In the genomic region with DNA sequence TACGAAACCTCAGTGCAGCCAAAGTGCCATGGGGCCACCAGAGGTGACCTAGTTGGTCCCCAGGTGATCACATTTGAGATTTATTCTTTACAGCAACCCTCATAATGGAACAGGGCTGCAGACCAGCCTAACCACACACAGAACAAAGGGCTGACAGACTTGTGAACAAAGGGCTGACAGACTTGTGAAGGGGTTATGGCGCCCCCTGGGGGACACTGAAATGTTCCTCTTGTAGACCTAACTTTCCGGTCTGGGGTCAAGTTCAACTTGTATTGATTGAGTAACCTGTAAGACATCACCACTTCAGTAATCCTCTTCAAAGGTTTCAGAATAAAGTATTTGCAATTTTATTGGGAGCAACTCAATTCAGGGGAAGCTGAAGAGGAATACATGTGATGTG, we compare ENCODE assay signal across 8 cellular contexts.
DNase-seq lines count a peak whose midpoint lies in the region; ATAC-seq and TF ChIP-seq lines count a peak whose summit lies in the region.

No MANE protein-coding gene starts in this region.

- no peaks in the 10 kb centered on the region for H3K36me3 ChIP-seq in SJCRH30
- H3K36me3 ChIP-seq in trophoblast cell (ENCODE audit: control insufficient read depth in 1 of 2, insufficient read depth in 2 of 2, low read length in 2 of 2), result no peaks in the 10 kb centered on the region
- H3K36me3 ChIP-seq in upper lobe of left lung, result no peaks in the 10 kb centered on the region

- no peaks in the 10 kb centered on the region; the same call in 1 of the 2 replicates for H3K27me3 ChIP-seq in SJCRH30
- H3K27me3 ChIP-seq in trophoblast cell (ENCODE audit: insufficient read depth, low read length), result no peaks in the 10 kb centered on the region
- no peaks in the 10 kb centered on the region for H3K27me3 ChIP-seq in upper lobe of left lung

- H4K8ac ChIP-seq in trophoblast cell (ENCODE audit: low read depth, low read length), result no peak overlapping the region

- H3K4me3 ChIP-seq in SJCRH30 (no peak overlapping the region), trophoblast cell (ENCODE audit: low read depth, low read length) (no peak overlapping the region), upper lobe of left lung (no peak overlapping the region)

- no peak overlapping the region for H3K4me2 ChIP-seq in trophoblast cell (ENCODE audit: low read length)

- H3K4me1 ChIP-seq in SJCRH30 (no peaks in the 10 kb centered on the region), trophoblast cell (ENCODE audit: control insufficient read depth in 1 of 2, insufficient read depth in 2 of 2, low read length in 2 of 2) (peaks cover 0 to 7% of the 10 kb centered on the region in 2 experiments), upper lobe of left lung (no peaks in the 10 kb centered on the region)

- H4K12ac ChIP-seq in trophoblast cell (ENCODE audit: low read depth, low read length), result no peak overlapping the region

- no peak overlapping the region for H3K14ac ChIP-seq in trophoblast cell (ENCODE audit: low read length)

- DNase-seq in CMK (ENCODE audit: low read depth), result peak; percentile 53
- peak; percentile 75 for DNase-seq in NAMALWA (ENCODE audit: low spot score)
- DNase-seq in SJCRH30, result peak; percentile 82 to 90
- DNase-seq in activated gamma-delta T cell treated with anti-CD3 and anti-CD28 coated beads, Interleukin-2, amount 50 U/mL, for 16 hours (ENCODE audit: low read depth), result peak; percentile 76
- DNase-seq in glomerular endothelial cell (ENCODE audit: extremely low read depth, low read depth, low spot score), result peak; percentile 39
- DNase-seq in trophoblast cell, result peak; percentile 61 to 86
- peak in 1 of 2 donors; percentile 88 for DNase-seq in upper lobe of left lung

- no peak overlapping the region for H4K91ac ChIP-seq in trophoblast cell (ENCODE audit: low read depth, low read length)

- no peak overlapping the region for H3K18ac ChIP-seq in trophoblast cell (ENCODE audit: low read length)

- H2BK120ac ChIP-seq in trophoblast cell (ENCODE audit: insufficient read depth, low read length, poor library complexity), result no peak overlapping the region

- no CpG with 5 or more reads among the region's 3 CpGs for WGBS in trophoblast cell (ENCODE audit: extremely low coverage, insufficient coverage, insufficient read length)
- WGBS in upper lobe of left lung, 2 donors, result 28 to 31% methylated on average over 2 to 3 of the region's 3 CpGs

- ATAC-seq in GM21576 (IDR thresholded peaks at IDR 0.05; ENCODE audit: unreplicated experiment) (peak; percentile 72), upper lobe of left lung (ENCODE audit: low FRiP score in 2 of 2) (peak; percentile 81 to 89)

- H3K9ac ChIP-seq in trophoblast cell (ENCODE audit: low read length), result no peak overlapping the region

- no peak overlapping the region for H3K4ac ChIP-seq in trophoblast cell (ENCODE audit: low read depth, low read length)

- no peak overlapping the region for H2BK12ac ChIP-seq in trophoblast cell (ENCODE audit: low read length)

- H2AFZ ChIP-seq in trophoblast cell (ENCODE audit: insufficient read depth, low read length, poor library complexity), result no peak overlapping the region

- TF ChIP-seq POLR2A in upper lobe of left lung (IDR thresholded peaks at IDR 0.05), result no peak

- H3K27ac ChIP-seq in SJCRH30, result no peak overlapping the region
- no peak overlapping the region for H3K27ac ChIP-seq in trophoblast cell (ENCODE audit: low read depth, low read length)
- H3K27ac ChIP-seq in upper lobe of left lung, result no peak overlapping the region

- no peak overlapping the region for H2BK5ac ChIP-seq in trophoblast cell (ENCODE audit: low read depth, low read length, poor library complexity)

- H3K23ac ChIP-seq in trophoblast cell (ENCODE audit: low read length), result no peak overlapping the region

- H3K9me3 ChIP-seq in SJCRH30 (replicated peaks), result no peaks in the 10 kb centered on the region
- H3K9me3 ChIP-seq in trophoblast cell (ENCODE audit: insufficient read depth, low read depth, low read length), result no peaks in the 10 kb centered on the region
- H3K9me3 ChIP-seq in upper lobe of left lung, result no peaks in the 10 kb centered on the region

- no peak for TF ChIP-seq EP300 in upper lobe of left lung (IDR thresholded peaks at IDR 0.05)

- TF ChIP-seq CTCF in upper lobe of left lung (IDR thresholded peaks at IDR 0.05), result peak; percentile 41 to 70 (median 56)

- H2AK5ac ChIP-seq in trophoblast cell (ENCODE audit: low read length), result no peak overlapping the region

- H3K79me2 ChIP-seq in trophoblast cell (ENCODE audit: control insufficient read depth, insufficient read depth, low read length, poor library complexity), result no peaks in the 10 kb centered on the region

- H3K79me1 ChIP-seq in trophoblast cell (ENCODE audit: low read length), result no peaks in the 10 kb centered on the region
